8 cellular contexts compared by ENCODE assay signal in the genomic region with DNA sequence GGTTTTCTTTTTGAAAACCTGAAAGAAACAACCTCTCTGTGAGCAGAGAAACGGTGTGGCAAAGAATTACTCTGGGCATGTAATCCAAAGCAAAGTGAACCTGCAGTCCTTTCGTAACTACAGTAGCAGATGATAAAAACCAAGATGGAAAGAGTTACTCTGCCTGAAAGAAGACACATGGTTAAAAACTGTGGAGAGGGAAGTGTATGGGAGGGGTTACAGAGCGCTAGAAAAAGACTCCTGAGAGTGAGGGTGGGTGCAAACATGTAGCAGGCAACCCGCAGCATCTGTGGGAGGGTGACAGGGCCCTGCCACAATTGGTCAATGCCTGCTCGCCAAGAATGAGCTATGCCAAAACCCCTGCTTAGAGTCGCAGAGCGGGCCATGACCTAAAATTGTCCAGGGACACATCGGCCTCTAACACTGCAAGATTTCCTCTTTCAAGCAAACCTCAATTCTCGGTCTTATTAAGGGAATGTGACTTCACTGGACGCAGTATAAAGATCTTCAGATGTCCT. TPM values are rescaled to one million over a fixed set of nuclear protein-coding genes. Genes with fewer than 3 reads are reported as not detected.
DNase-seq lines count a peak whose midpoint lies in the region; ATAC-seq and TF ChIP-seq lines count a peak whose summit lies in the region.

No MANE protein-coding gene starts in this region.

- TF ChIP-seq POLR2A in suprapubic skin (IDR thresholded peaks at IDR 0.05), result no peak

- DNase-seq in RWPE2 (ENCODE audit: low spot score), result no peak
- no peak for DNase-seq in chondrocyte (ENCODE audit: low spot score)
- DNase-seq in memory B cell (ENCODE audit: low spot score in 2 of 2), result no peak
- DNase-seq in suprapubic skin (ENCODE audit: low spot score in 2 of 2), result peak in 1 of 2 donors; percentile 69
- DNase-seq in NCI-H128 (lab: John Stamatoyannopoulos, UW; ENCODE audit: unreplicated experiment), result no peak
- no peak for DNase-seq in ACHN

- no peaks in the 10 kb centered on the region for H3K9me3 Mint-ChIP-seq in chondrocyte (ENCODE audit: low read depth)
- H3K9me3 Mint-ChIP-seq in memory B cell, result no peaks in the 10 kb centered on the region

- TF ChIP-seq CTCF in GM12875 (IDR thresholded peaks at IDR 0.05; ENCODE audit: borderline replicate concordance, insufficient read depth, low read depth, low read length), result no peak
- TF ChIP-seq CTCF in RWPE2 (IDR thresholded peaks at IDR 0.05; ENCODE audit: poor library complexity, severe bottlenecking), result no peak
- TF ChIP-seq CTCF in chondrocyte (IDR thresholded peaks at IDR 0.05), result no peak
- TF ChIP-seq CTCF in suprapubic skin (IDR thresholded peaks at IDR 0.05), result no peak

- H3K36me3 Mint-ChIP-seq in chondrocyte (ENCODE audit: low read depth), result peaks cover 11% of the 10 kb centered on the region
- H3K36me3 Mint-ChIP-seq in memory B cell, result peaks cover 22% of the 10 kb centered on the region

- H3K4me3 ChIP-seq in GM12875 (ENCODE audit: low read depth, low read length) (peak overlapping the region; percentile 75), RWPE2 (ENCODE audit: severe bottlenecking) (peak overlapping the region; percentile 70), suprapubic skin (peak overlapping the region; percentile 89)

- peak; percentile 18 for ATAC-seq in HG02852 (IDR thresholded peaks at IDR 0.05; ENCODE audit: unreplicated experiment)
- no peak; the same call in 2 of the 3 replicates for ATAC-seq in RWPE2 (ENCODE audit: low read depth)
- ATAC-seq in memory B cell (ENCODE audit: low read depth), result no peak

- H3K27ac Mint-ChIP-seq in chondrocyte (ENCODE audit: unreplicated experiment) (peak overlapping the region; percentile 100), memory B cell (peak overlapping the region; percentile 100)

- H3K4me1 Mint-ChIP-seq in chondrocyte (ENCODE audit: low read depth) (peaks cover 43% of the 10 kb centered on the region), memory B cell (peaks cover 24% of the 10 kb centered on the region)

- peaks cover 42% of the 10 kb centered on the region for H3K36me3 ChIP-seq in RWPE2 (ENCODE audit: low read depth)
- peaks cover 27% of the 10 kb centered on the region for H3K36me3 ChIP-seq in suprapubic skin

- H3K27ac ChIP-seq in RWPE2 (ENCODE audit: poor library complexity, severe bottlenecking), result peak overlapping the region; percentile 68
- peak overlapping the region; percentile 92 for H3K27ac ChIP-seq in suprapubic skin

- H3K9me3 ChIP-seq in RWPE2 (ENCODE audit: severe bottlenecking), result no peaks in the 10 kb centered on the region
- H3K9me3 ChIP-seq in suprapubic skin, result no peaks in the 10 kb centered on the region

- H3K4me3 Mint-ChIP-seq in chondrocyte (ENCODE audit: unreplicated experiment) (peak overlapping the region; percentile 90), memory B cell (peak overlapping the region; percentile 97)

- no peak for TF ChIP-seq EP300 in suprapubic skin (IDR thresholded peaks at IDR 0.05)

- WGBS in suprapubic skin, result 5% methylated on average over 10 of the region's 10 CpGs

- H3K27me3 Mint-ChIP-seq in chondrocyte (ENCODE audit: low read depth), result no peaks in the 10 kb centered on the region
- H3K27me3 Mint-ChIP-seq in memory B cell, result no peaks in the 10 kb centered on the region

- H3K4me1 ChIP-seq in RWPE2 (ENCODE audit: insufficient read depth, poor library complexity, severe bottlenecking) (peaks cover 5% of the 10 kb centered on the region), suprapubic skin (peaks cover 33% of the 10 kb centered on the region)

- in situ Hi-C loops in ACHN (cut with HindIII; ENCODE audit: low pct_ligation_motif_present, low pct_unique_long_range_greater_than_20kb, low sequenced_read_pairs), result no loop called here

- H3K27me3 ChIP-seq in RWPE2 (ENCODE audit: insufficient read depth, poor library complexity, severe bottlenecking) (no peaks in the 10 kb centered on the region), suprapubic skin (no peaks in the 10 kb centered on the region)

RNA-seq across cellular contexts. Expression of gene PRKAG1, which starts 0.8 kb away (rescaled TPM):
- 61.5 to 77.1 TPM (median 61.7 TPM) in 3 replicates for total RNA-seq in chondrocyte
- 10 to 100 TPM; 40.0 to 61.4 (median 49.6) TPM for total RNA-seq in suprapubic skin

RNA-seq across cellular contexts. Expression of gene DDN, which starts 18.6 kb away (rescaled TPM):
- total RNA-seq in chondrocyte, result 0.10 to 0.74 TPM (median 0.72 TPM) in 3 replicates
- total RNA-seq in suprapubic skin, result under 1 TPM in 3 of 4 donors, not detected in 1; 0.23 to 0.45 (median 0.24) TPM

RNA-seq across cellular contexts. Expression of gene WNT1, which starts 39.7 kb away (rescaled TPM):
- total RNA-seq in chondrocyte, result not detected in 3 replicates
- total RNA-seq in suprapubic skin, result not detected

RNA-seq across cellular contexts. Expression of gene KMT2D, which starts 42.8 kb away (rescaled TPM):
- total RNA-seq in chondrocyte (65.4 to 73.8 TPM (median 70.7 TPM) in 3 replicates), suprapubic skin (100 to 1,000 TPM in 2 of 4 donors, 10 to 100 TPM in 2; 88.1 to 121 (median 104) TPM)

RNA-seq across cellular contexts. Expression of gene WNT10B, which starts 46.3 kb away (rescaled TPM):
- 0.25 to 0.39 TPM in 2 of 3 replicates, not detected in the other for total RNA-seq in chondrocyte
- 1 to 10 TPM in 2 of 4 donors, under 1 TPM in 2; 0.64 to 4.3 (median 1.4) TPM for total RNA-seq in suprapubic skin
